7 cellular contexts compared by ENCODE assay signal in the genomic region with DNA sequence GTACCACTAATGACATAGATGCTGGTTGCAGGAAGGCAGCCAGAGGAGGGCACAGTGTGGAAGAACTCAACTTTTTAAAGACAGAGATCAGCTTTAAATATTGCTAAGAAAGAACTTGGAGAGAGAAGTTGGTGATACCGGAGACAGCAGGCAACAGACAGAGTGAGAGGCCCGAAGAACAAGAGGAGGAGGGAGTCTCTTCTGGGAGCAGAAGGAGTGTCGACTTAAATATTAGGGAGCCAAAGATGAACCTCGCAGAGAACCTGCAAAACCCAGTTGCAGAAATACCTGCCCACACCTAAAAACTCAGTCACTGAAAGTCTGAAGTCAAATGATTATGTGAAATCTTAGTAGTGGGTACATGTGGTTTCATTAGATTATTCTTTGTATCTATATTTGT. TPM values are rescaled to one million over a fixed set of nuclear protein-coding genes. Genes with fewer than 3 reads are reported as not detected.
"Had no signal": no experiment of that assay in that cellular context is flagged by ENCODE, and none has a peak within 500 bp of the region (broad histone marks: within the 10 kb centered on the region; RNA-seq: fewer than 3 reads in every experiment).

No MANE protein-coding gene starts in this region.

- H3K9me3 ChIP-seq: HAP-1 had no signal

- H3K36me3 ChIP-seq: HAP-1 had no signal

- H3K9me3 Mint-ChIP-seq: HFFc6 had no signal

- ATAC-seq: HCT116 had no signal

- H3K4me3 ChIP-seq: HAP-1 had no signal

- H3K4me1 ChIP-seq: HAP-1 had no signal

- H3K4me3 Mint-ChIP-seq: HFFc6 had no signal

- H3K27ac Mint-ChIP-seq: HFFc6 had no signal

- DNase-seq: GOT3, H7, HFFc6, IMR-90 had no signal

RNA-seq across cellular contexts. Expression of gene WDR86, which starts 3.4 kb away (rescaled TPM):
- total RNA-seq: H4, HFFc6, IMR-90 had no signal
- polyA plus RNA-seq: IMR-90 had no signal

RNA-seq across cellular contexts. Expression of gene CRYGN, which starts 26.7 kb away (rescaled TPM):
- total RNA-seq: H4, HFFc6, IMR-90 had no signal
- polyA plus RNA-seq: IMR-90 had no signal
